9 cellular contexts compared by ENCODE assay signal in the genomic region with DNA sequence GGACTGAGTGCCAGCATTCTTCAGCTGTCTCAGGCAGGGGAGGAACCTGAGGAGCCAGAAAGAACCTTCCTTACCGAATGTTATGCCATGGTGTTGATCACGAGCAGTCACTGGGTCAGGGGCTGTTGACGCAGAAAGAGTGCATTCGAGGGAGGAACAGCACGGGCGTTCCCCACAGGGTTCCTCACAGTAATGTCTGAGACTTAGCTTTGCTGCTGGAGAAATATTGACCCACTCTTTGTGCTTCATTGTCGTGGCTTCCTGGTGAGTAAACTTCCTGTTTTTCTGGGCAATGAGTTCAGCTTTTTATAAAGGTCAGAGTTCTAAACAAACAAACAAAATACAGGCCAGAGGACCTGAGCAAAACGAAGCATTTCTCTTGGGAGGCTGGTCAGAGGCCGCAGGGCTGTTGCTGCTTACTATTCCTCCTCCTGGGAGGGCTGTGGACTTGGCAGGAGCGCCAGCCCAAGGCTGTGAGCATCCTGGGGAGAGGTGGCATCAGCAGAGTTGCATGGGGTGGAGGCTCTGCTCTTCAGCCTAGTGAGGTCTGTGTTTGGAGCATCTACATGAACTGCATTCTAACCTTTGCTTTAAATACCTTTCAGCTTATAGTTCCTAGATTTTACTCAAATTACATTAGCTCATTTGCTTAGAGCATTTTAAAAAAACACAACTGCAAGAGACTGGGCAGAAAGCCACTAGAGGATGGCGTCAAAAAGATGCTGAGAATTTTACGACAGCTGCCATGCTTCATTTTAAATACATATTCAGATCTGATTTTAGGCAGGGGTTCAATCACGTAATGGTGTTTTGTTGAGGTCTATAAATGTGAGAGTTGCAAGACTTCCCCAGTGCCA.
A peak's percentile ranks its signal among the peaks of the same experiment; 100 is the strongest.
DNase-seq lines count a peak whose midpoint lies in the region; ATAC-seq and TF ChIP-seq lines count a peak whose summit lies in the region.
"Had no signal": no experiment of that assay in that cellular context is flagged by ENCODE, and none has a peak within 500 bp of the region (broad histone marks: within the 10 kb centered on the region; RNA-seq: fewer than 3 reads in every experiment).

No MANE protein-coding gene starts in this region.

- H3K27ac Mint-ChIP-seq in activated CD4-positive, alpha-beta memory T cell treated with anti-CD3 and anti-CD28 coated beads, Interleukin-2, amount 10 ng/mL, durations not matched to agents 7 days and 5 days: peak overlapping the region; percentile 84
- H3K27ac Mint-ChIP-seq in type B pancreatic cell: peak overlapping the region; percentile 17

- H3K27me3 Mint-ChIP-seq in activated CD4-positive, alpha-beta memory T cell treated with anti-CD3 and anti-CD28 coated beads, Interleukin-2, amount 10 ng/mL, durations not matched to agents 7 days and 5 days: no peaks in the 10 kb centered on the region
- no peaks in the 10 kb centered on the region for H3K27me3 Mint-ChIP-seq in type B pancreatic cell

- peak; percentile 33 to 41 for ATAC-seq in left cardiac atrium
- ATAC-seq in Right ventricle myocardium inferior: no peak
- no peak for ATAC-seq in HG03520 (IDR thresholded peaks at IDR 0.05; ENCODE audit: unreplicated experiment)

- TF ChIP-seq CTCF in type B pancreatic cell (conservative IDR thresholded peaks at IDR 0.05): no peak

- POLR2A ChIA-PET in activated CD4-positive, alpha-beta memory T cell treated with anti-CD3 and anti-CD28 coated beads, Interleukin-2, amount 10 ng/mL, durations not matched to agents 7 days and 5 days (lab: Charles Lee): interaction anchor here (0.9 kb wide), 1 partner anchor 13 kb away, joined by 3 read pairs; no protein-coding TSS in a partner anchor

- peak overlapping the region; percentile 25 for H3K4me3 Mint-ChIP-seq in activated CD4-positive, alpha-beta memory T cell treated with anti-CD3 and anti-CD28 coated beads, Interleukin-2, amount 10 ng/mL, durations not matched to agents 7 days and 5 days
- no peak overlapping the region for H3K4me3 Mint-ChIP-seq in type B pancreatic cell

- peaks cover 34% of the 10 kb centered on the region for H3K4me1 Mint-ChIP-seq in activated CD4-positive, alpha-beta memory T cell treated with anti-CD3 and anti-CD28 coated beads, Interleukin-2, amount 10 ng/mL, durations not matched to agents 7 days and 5 days
- peaks cover 25% of the 10 kb centered on the region for H3K4me1 Mint-ChIP-seq in type B pancreatic cell (ENCODE audit: unreplicated experiment)

- intact Hi-C loops in left cardiac atrium (cut with DNase I): no loop called here
- intact Hi-C loops in Right ventricle myocardium inferior (cut with DNase I): no loop called here

- peaks cover 78% of the 10 kb centered on the region for H3K36me3 Mint-ChIP-seq in activated CD4-positive, alpha-beta memory T cell treated with anti-CD3 and anti-CD28 coated beads, Interleukin-2, amount 10 ng/mL, durations not matched to agents 7 days and 5 days (ENCODE audit: low read depth)
- peaks cover 12% of the 10 kb centered on the region for H3K36me3 Mint-ChIP-seq in type B pancreatic cell

- DNase-seq in left cardiac atrium (peak; percentile 45), Right ventricle myocardium inferior (ENCODE audit: missing footprints) (no peak), islet precursor cell (peak; percentile 49), type B pancreatic cell (ENCODE audit: extremely low spot score, unreplicated experiment) (no peak)
- DNase-seq in activated CD4-positive, alpha-beta memory T cell treated with anti-CD3 and anti-CD28 coated beads, Interleukin-2, amount 10 ng/mL, durations not matched to agents 7 days and 5 days: peak; percentile 17
- DNase-seq in stimulated activated CD4-positive, alpha-beta T cell treated with anti-CD3 and anti-CD28 coated beads, Interleukin-4, amount 100 ng/mL, for 4 hours: no peak
- no peak for DNase-seq in activated CD4-positive, alpha-beta T cell treated with anti-CD3 and anti-CD28 coated beads, Interleukin-2, amount 50 U/mL, for 1 hour
- DNase-seq: pancreas had no signal

- H3K9me3 Mint-ChIP-seq in activated CD4-positive, alpha-beta memory T cell treated with anti-CD3 and anti-CD28 coated beads, Interleukin-2, amount 10 ng/mL, durations not matched to agents 7 days and 5 days: peaks cover 2% of the 10 kb centered on the region
- no peaks in the 10 kb centered on the region for H3K9me3 Mint-ChIP-seq in type B pancreatic cell

- CTCF ChIA-PET in activated CD4-positive, alpha-beta memory T cell treated with anti-CD3 and anti-CD28 coated beads, Interleukin-2, amount 10 ng/mL, durations not matched to agents 7 days and 5 days (lab: Charles Lee): interaction anchor here (0.6 kb wide), 1 partner anchor 1766 kb away, joined by 3 read pairs; no protein-coding TSS in a partner anchor

Comparison
In these comparisons a context has a peak if more than half of its experiments do, and no peak if none do; other contexts are left out.
1. ATAC-seq: peak in left cardiac atrium (2 of 2); none in Right ventricle myocardium inferior (single experiment) and HG03520 (single experiment).
2. DNase-seq: peak in left cardiac atrium (single experiment), activated CD4-positive, alpha-beta memory T cell treated with anti-CD3 and anti-CD28 coated beads, Interleukin-2, amount 10 ng/mL, durations not matched to agents 7 days and 5 days (single experiment) and islet precursor cell (single experiment); none in Right ventricle myocardium inferior (single experiment), type B pancreatic cell (single experiment), stimulated activated CD4-positive, alpha-beta T cell treated with anti-CD3 and anti-CD28 coated beads, Interleukin-4, amount 100 ng/mL, for 4 hours (0 of 2) and activated CD4-positive, alpha-beta T cell treated with anti-CD3 and anti-CD28 coated beads, Interleukin-2, amount 50 U/mL, for 1 hour (single experiment).